8 cellular contexts compared by ENCODE assay signal in the genomic region with DNA sequence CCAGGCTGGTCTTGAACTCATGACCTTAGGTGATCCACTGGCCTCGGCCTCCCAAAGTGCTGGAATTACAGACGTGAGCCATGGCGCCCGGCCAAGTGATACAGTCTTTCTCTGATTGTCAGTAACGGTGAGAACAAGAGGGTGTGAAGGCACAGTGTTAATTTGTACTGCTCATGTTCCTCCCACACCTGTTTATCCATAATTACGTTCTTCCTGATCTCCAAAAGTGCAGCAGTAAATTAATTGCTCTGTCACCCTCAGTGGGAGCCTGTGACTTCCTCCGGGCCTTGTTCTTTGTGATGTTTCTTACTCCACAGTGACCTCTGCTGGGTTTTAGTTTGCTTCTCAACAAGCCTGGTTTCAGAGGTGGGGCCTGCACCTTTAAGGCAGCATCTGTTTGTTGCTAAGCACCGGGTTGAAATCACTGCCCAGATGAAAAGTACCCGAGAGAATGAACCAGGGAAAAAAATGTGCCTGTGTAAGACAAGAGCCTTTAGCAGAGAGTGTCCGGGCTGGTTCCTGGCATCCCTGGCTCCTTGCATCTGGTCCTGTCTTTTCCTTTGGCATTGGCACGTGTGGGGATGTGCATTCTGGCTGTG.
DNase-seq lines count a peak whose midpoint lies in the region; ATAC-seq lines count a peak whose summit lies in the region.

No MANE protein-coding gene starts in this region.

- H3K36me3 Mint-ChIP-seq in activated naive CD4-positive, alpha-beta T cell treated with anti-CD3 and anti-CD28 coated beads, Interleukin-2, amount 50 U/mL, for 72 hours = peaks cover 0 to 13% of the 10 kb centered on the region in 2 donors

- peak; percentile 50 for ATAC-seq in GM18502 (IDR thresholded peaks at IDR 0.05; ENCODE audit: poor library complexity, unreplicated experiment)
- peak; percentile 50 for ATAC-seq in HG02852 (IDR thresholded peaks at IDR 0.05; ENCODE audit: unreplicated experiment)
- ATAC-seq in activated naive CD4-positive, alpha-beta T cell treated with anti-CD3 and anti-CD28 coated beads, Interleukin-2, amount 50 U/mL, for 72 hours = peak; percentile 29 to 34
- ATAC-seq in Right ventricle myocardium superior (ENCODE audit: poor library complexity) = peak; percentile 85

- intact Hi-C loops in Right ventricle myocardium superior (cut with DNase I) = loop anchor here (2.0 to 5.0 kb wide), 3 partner anchors 247 to 497 kb away; no protein-coding TSS in a partner anchor

- no peak overlapping the region for H3K27ac Mint-ChIP-seq in activated naive CD4-positive, alpha-beta T cell treated with anti-CD3 and anti-CD28 coated beads, Interleukin-2, amount 50 U/mL, for 72 hours

- DNase-seq in A172 (ENCODE audit: low spot score) (peak; percentile 88), NCI-H1092 treated with DMSO at 0.1 percent for 48 hours (lab: John Stamatoyannopoulos, UW) (peak; percentile 82), SK-N-DZ (ENCODE audit: low spot score) (peak; percentile 78), Right ventricle myocardium superior (no peak), renal cortical epithelial cell (ENCODE audit: low read depth) (peak; percentile 84)
- DNase-seq in activated naive CD4-positive, alpha-beta T cell treated with anti-CD3 and anti-CD28 coated beads, Interleukin-2, amount 50 U/mL, for 72 hours (ENCODE audit: low spot score in 2 of 2) = peak in 1 of 2 donors; percentile 63

- H3K9me3 Mint-ChIP-seq in activated naive CD4-positive, alpha-beta T cell treated with anti-CD3 and anti-CD28 coated beads, Interleukin-2, amount 50 U/mL, for 72 hours = no peaks in the 10 kb centered on the region

Comparison
In these comparisons a context has a peak if more than half of its experiments do, and no peak if none do; other contexts are left out.
1. ATAC-seq: peak in every context shown above with its lines; median percentile 85 in Right ventricle myocardium superior; 50 in GM18502; 50 in HG02852; 32 in activated naive CD4-positive, alpha-beta T cell treated with anti-CD3 and anti-CD28 coated beads, Interleukin-2, amount 50 U/mL, for 72 hours.